Comparison of ENCODE assay signal across 1 cellular context in genomic region chr17:7022791-7023571, GRCh38.
TF ChIP-seq lines count a peak whose summit lies in the region.

TSS of gene BCL6B (plus strand) at chr17:7023050. CDS start at chr17:7023672, 622 bp downstream.

TF ChIP-seq in H1, 55 proteins besides CTCF, POLR2A, EP300 and RAD21 (continued from another document):
- TF ChIP-seq TCF12 (IDR thresholded peaks at IDR 0.05; ENCODE audit: low read depth, low read length) (0 out of 2 replicates have a peak, but pooled peaks have one; percentile 79), GABPA (IDR thresholded peaks at IDR 0.05; ENCODE audit: borderline replicate concordance, insufficient read depth, low read length) (no peak), SP4 (IDR thresholded peaks at IDR 0.05; ENCODE audit: low read length) (0 out of 2 replicates have a peak, but pooled peaks have one; percentile 6), ZNF274 (IDR thresholded peaks at IDR 0.05; ENCODE audit: borderline replicate concordance, extremely low read depth, low read length) (no peak), CHD7 (IDR thresholded peaks at IDR 0.05; ENCODE audit: insufficient replicate concordance, low read length) (no peak), EGR1 (IDR thresholded peaks at IDR 0.05; ENCODE audit: borderline replicate concordance, low read depth, low read length) (peak; percentile 40; the same call in 1 of the 2 replicates), RXRA (IDR thresholded peaks at IDR 0.05; ENCODE audit: insufficient read depth, low read depth, low read length) (no peak), SRF (IDR thresholded peaks at IDR 0.05; ENCODE audit: low read depth, low read length) (no peak), MAFK (IDR thresholded peaks at IDR 0.05; ENCODE audit: low read depth, low read length) (no peak), EZH2 (IDR thresholded peaks at IDR 0.05; ENCODE audit: low read depth, low read length, severe bottlenecking) (peak; percentile 30), FOSL1 (IDR thresholded peaks at IDR 0.05; ENCODE audit: insufficient read depth, low read depth, low read length) (no peak), TAF1 (IDR thresholded peaks at IDR 0.05; ENCODE audit: low read depth, low read length) (no peak)
